8 cellular contexts compared by ENCODE assay signal in the genomic region with DNA sequence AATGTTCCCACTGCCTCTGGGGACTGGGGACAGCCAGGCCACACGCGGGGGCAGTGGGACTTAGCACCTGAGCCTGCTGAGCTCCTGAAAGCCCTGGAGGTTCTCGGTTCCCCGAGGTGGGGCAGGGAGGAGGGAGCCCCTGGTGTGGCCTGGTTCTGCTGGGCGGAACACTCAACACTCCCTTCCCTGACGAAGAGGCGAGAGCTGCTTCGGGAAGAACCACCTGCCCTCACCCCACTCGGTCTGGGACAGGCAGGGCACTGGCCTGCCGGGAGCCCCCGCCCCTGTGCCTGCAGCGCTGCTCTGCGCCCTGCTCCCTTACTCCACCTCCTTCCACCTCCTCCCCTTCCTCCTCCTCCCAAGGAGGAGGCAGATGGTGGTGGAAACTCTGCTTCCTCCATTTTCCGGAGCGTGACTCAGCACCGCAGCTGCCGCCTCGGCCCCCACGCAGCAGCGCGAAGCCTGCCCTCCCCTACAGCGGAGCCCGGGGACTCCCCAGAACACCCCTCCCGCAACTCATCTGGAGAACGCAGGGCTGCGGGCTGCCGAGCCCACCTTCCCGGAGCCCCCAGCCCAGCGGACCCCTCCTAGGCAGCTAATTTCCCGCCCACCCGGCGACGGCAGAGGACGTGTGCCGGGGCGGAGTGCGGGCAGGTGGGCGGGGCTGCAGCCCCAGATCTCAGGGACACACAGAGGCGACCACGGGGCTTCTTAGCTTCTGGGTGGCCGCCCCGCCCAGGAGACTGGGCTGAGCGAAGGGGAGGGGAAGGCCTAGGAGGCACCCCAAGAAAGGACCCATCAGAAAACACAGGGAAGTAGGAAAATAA. TPM values are rescaled to one million over a fixed set of nuclear protein-coding genes. Genes with fewer than 3 reads are reported as not detected.
A peak's percentile ranks its signal among the peaks of the same experiment; 100 is the strongest.
DNase-seq lines count a peak whose midpoint lies in the region; ATAC-seq and TF ChIP-seq lines count a peak whose summit lies in the region.

No MANE protein-coding gene starts in this region.

- H4K20me1 ChIP-seq in neural progenitor cell (ENCODE audit: low read depth), result no peaks in the 10 kb centered on the region

- 0 to 2% (median 1%) methylated on average over 16 to 43 of the region's 43 CpGs for WGBS in stomach, 5 donors

- no peaks in the 10 kb centered on the region for H3K36me3 Mint-ChIP-seq in activated T-helper 1 cell treated with anti-CD3 and anti-CD28 coated beads, Interleukin-12 subunit alpha, Interleukin-12 subunit beta, Interleukin-2, Interleukin-4 antibody, amounts not matched to agents 30 ng/mL and 10 ng/mL and 1 ng/mL, durations not matched to agents 14 hours and 24 hours and 36 hours (ENCODE audit: low read depth)
- H3K36me3 Mint-ChIP-seq in neural progenitor cell, result peaks cover 2% of the 10 kb centered on the region

- peak; percentile 5 for DNase-seq in DMS153 (lab: John Stamatoyannopoulos, UW)
- no peak for DNase-seq in DMS153 treated with DMSO at 0.1 percent for 48 hours (lab: John Stamatoyannopoulos, UW; ENCODE audit: unreplicated experiment)
- DNase-seq in OCI-M1 (lab: John Stamatoyannopoulos, UW), result peak; percentile 79
- DNase-seq in activated T-helper 1 cell treated with anti-CD3 and anti-CD28 coated beads, Interleukin-12 subunit alpha, Interleukin-12 subunit beta, Interleukin-2, Interleukin-4 antibody, amounts not matched to agents 30 ng/mL and 10 ng/mL and 1 ng/mL, durations not matched to agents 14 hours and 24 hours and 36 hours (ENCODE audit: low spot score), result peak; percentile 69
- DNase-seq in fibroblast of the aortic adventitia (ENCODE audit: low read depth), result peak; percentile 71
- peak; percentile 83 for DNase-seq in neural progenitor cell (ENCODE audit: low spot score)
- DNase-seq in stomach, result peak; percentile 69

- peak overlapping the region; percentile 81 for H3K4me2 ChIP-seq in neural progenitor cell

- no peaks in the 10 kb centered on the region for H3K27me3 ChIP-seq in neural progenitor cell
- H3K27me3 ChIP-seq in stomach, result no peaks in the 10 kb centered on the region

- peaks cover 38% of the 10 kb centered on the region for H3F3A ChIP-seq in neural progenitor cell (ENCODE audit: low read depth)

- peak; percentile 38 for ATAC-seq in HG03342 (IDR thresholded peaks at IDR 0.05; ENCODE audit: unreplicated experiment)

- H3K4me3 Mint-ChIP-seq in activated T-helper 1 cell treated with anti-CD3 and anti-CD28 coated beads, Interleukin-12 subunit alpha, Interleukin-12 subunit beta, Interleukin-2, Interleukin-4 antibody, amounts not matched to agents 30 ng/mL and 10 ng/mL and 1 ng/mL, durations not matched to agents 14 hours and 24 hours and 36 hours, result peak overlapping the region; percentile 73
- peak overlapping the region; percentile 78 for H3K4me3 Mint-ChIP-seq in neural progenitor cell

- peaks cover 22% of the 10 kb centered on the region for H3K4me1 Mint-ChIP-seq in activated T-helper 1 cell treated with anti-CD3 and anti-CD28 coated beads, Interleukin-12 subunit alpha, Interleukin-12 subunit beta, Interleukin-2, Interleukin-4 antibody, amounts not matched to agents 30 ng/mL and 10 ng/mL and 1 ng/mL, durations not matched to agents 14 hours and 24 hours and 36 hours (ENCODE audit: low read depth)
- H3K4me1 Mint-ChIP-seq in neural progenitor cell, result peaks cover 37% of the 10 kb centered on the region

- intact Hi-C loops in activated T-helper 1 cell treated with anti-CD3 and anti-CD28 coated beads, Interleukin-12 subunit alpha, Interleukin-12 subunit beta, Interleukin-2, Interleukin-4 antibody, amounts not matched to agents 30 ng/mL and 10 ng/mL and 1 ng/mL, durations not matched to agents 14 hours and 24 hours and 36 hours (cut with micrococcal nuclease), result loop anchor here (1.0 kb wide), 5 partner anchors 12 to 149 kb away; partner anchors contain the start of genes ADSS1 and INF2
- intact Hi-C loops in stomach (cut with DNase I; ENCODE audit: low total_unique reads), result no loop called here

- peak; percentile 34 for TF ChIP-seq EP300 in stomach (IDR thresholded peaks at IDR 0.05)

- H3K9me3 ChIP-seq in neural progenitor cell (ENCODE audit: low read depth) (no peaks in the 10 kb centered on the region), stomach (no peaks in the 10 kb centered on the region)

- H3K27me3 Mint-ChIP-seq in activated T-helper 1 cell treated with anti-CD3 and anti-CD28 coated beads, Interleukin-12 subunit alpha, Interleukin-12 subunit beta, Interleukin-2, Interleukin-4 antibody, amounts not matched to agents 30 ng/mL and 10 ng/mL and 1 ng/mL, durations not matched to agents 14 hours and 24 hours and 36 hours (ENCODE audit: insufficient read depth), result peaks cover 5% of the 10 kb centered on the region
- H3K27me3 Mint-ChIP-seq in neural progenitor cell (ENCODE audit: insufficient read depth, low read depth), result peaks cover 4% of the 10 kb centered on the region

- H3K4me3 ChIP-seq in fibroblast of the aortic adventitia (ENCODE audit: low read depth, low read length) (peak overlapping the region; percentile 61), neural progenitor cell (peak overlapping the region; percentile 49), stomach (peak overlapping the region; percentile 51 to 57 (median 54))

- no peak for TF ChIP-seq CTCF in fibroblast of the aortic adventitia (IDR thresholded peaks at IDR 0.05; ENCODE audit: insufficient read depth, low read length)
- TF ChIP-seq CTCF in neural progenitor cell (IDR thresholded peaks at IDR 0.05), result no peak
- TF ChIP-seq CTCF in stomach (IDR thresholded peaks at IDR 0.05), result no peak

- H3K27ac Mint-ChIP-seq in activated T-helper 1 cell treated with anti-CD3 and anti-CD28 coated beads, Interleukin-12 subunit alpha, Interleukin-12 subunit beta, Interleukin-2, Interleukin-4 antibody, amounts not matched to agents 30 ng/mL and 10 ng/mL and 1 ng/mL, durations not matched to agents 14 hours and 24 hours and 36 hours, result peak overlapping the region; percentile 90
- H3K27ac Mint-ChIP-seq in neural progenitor cell, result peak overlapping the region; percentile 82

- H3K79me2 ChIP-seq in neural progenitor cell (ENCODE audit: low read depth), result no peaks in the 10 kb centered on the region

- H3K9ac ChIP-seq in neural progenitor cell, result peak overlapping the region; percentile 23

- H2AFZ ChIP-seq in neural progenitor cell (replicated peaks), result peak overlapping the region; percentile 52

- H3K4me1 ChIP-seq in neural progenitor cell (peaks cover 46% of the 10 kb centered on the region), stomach (peaks cover 59 to 60% (median 59%) of the 10 kb centered on the region in 4 donors)

- no peak for TF ChIP-seq POLR2A in stomach (IDR thresholded peaks at IDR 0.05)

- no peaks in the 10 kb centered on the region for H3K9me3 Mint-ChIP-seq in activated T-helper 1 cell treated with anti-CD3 and anti-CD28 coated beads, Interleukin-12 subunit alpha, Interleukin-12 subunit beta, Interleukin-2, Interleukin-4 antibody, amounts not matched to agents 30 ng/mL and 10 ng/mL and 1 ng/mL, durations not matched to agents 14 hours and 24 hours and 36 hours
- peaks cover 3% of the 10 kb centered on the region for H3K9me3 Mint-ChIP-seq in neural progenitor cell

- no peaks in the 10 kb centered on the region for H3K36me3 ChIP-seq in neural progenitor cell
- H3K36me3 ChIP-seq in stomach, result no peaks in the 10 kb centered on the region

- H3K27ac ChIP-seq in neural progenitor cell (peak overlapping the region; percentile 72), stomach (peak overlapping the region; percentile 88 to 95 (median 92))

RNA-seq across cellular contexts. Expression of gene INF2, which starts 11.7 kb away (rescaled TPM):
- total RNA-seq in activated T-helper 1 cell treated with anti-CD3 and anti-CD28 coated beads, Interleukin-12 subunit alpha, Interleukin-12 subunit beta, Interleukin-2, Interleukin-4 antibody, amounts not matched to agents 30 ng/mL and 10 ng/mL and 1 ng/mL, durations not matched to agents 14 hours and 24 hours and 36 hours, result 86.6 and 91.6 TPM in 2 replicates
- total RNA-seq in fibroblast of the aortic adventitia (ENCODE audit: low replicate concordance) (38.3 and 64.0 TPM in 2 replicates), neural progenitor cell (ENCODE audit: low replicate concordance) (7.8 and 24.0 TPM in 2 replicates), stomach (100 to 1,000 TPM in 4 of 5 donors, 10 to 100 TPM in 1; 45.9 to 385 (median 184) TPM)
- 100 to 1,000 TPM in 1 of 3 donors, 10 to 100 TPM in 2; 74.7 to 113 (median 90.3) TPM for polyA plus RNA-seq in stomach

RNA-seq across cellular contexts. Expression of gene ADSS1, which starts 46.3 kb away (rescaled TPM):
- 1.1 and 1.2 TPM in 2 replicates for total RNA-seq in activated T-helper 1 cell treated with anti-CD3 and anti-CD28 coated beads, Interleukin-12 subunit alpha, Interleukin-12 subunit beta, Interleukin-2, Interleukin-4 antibody, amounts not matched to agents 30 ng/mL and 10 ng/mL and 1 ng/mL, durations not matched to agents 14 hours and 24 hours and 36 hours
- total RNA-seq in fibroblast of the aortic adventitia (ENCODE audit: low replicate concordance), result 0.65 and 4.8 TPM in 2 replicates
- total RNA-seq in neural progenitor cell (ENCODE audit: low replicate concordance), result 25.3 and 26.4 TPM in 2 replicates
- total RNA-seq in stomach, result 10 to 100 TPM in 1 of 5 donors, 1 to 10 TPM in 3, not detected in 1; 7.0 to 59.4 (median 7.6) TPM
- polyA plus RNA-seq in stomach, result 10 to 100 TPM; 12.3 to 16.7 (median 14.5) TPM
